8 cellular contexts compared by ENCODE assay signal in genomic region chr4:86498560-86499166, GRCh38.
DNase-seq lines count a peak whose midpoint lies in the region; ATAC-seq, FAIRE-seq and TF ChIP-seq lines count a peak whose summit lies in the region.

No MANE protein-coding gene starts in this region.

- dilution Hi-C loops in endothelial cell of umbilical vein (cut with MboI; ENCODE audit: extremely low pct_ligation_motif_present, low sequenced_read_pairs), result no loop called here

- H3K9me2 ChIP-seq in HCT116 (ENCODE audit: insufficient read depth), result no peaks in the 10 kb centered on the region
- no peaks in the 10 kb centered on the region for H3K9me2 ChIP-seq in Loucy (replicated peaks; ENCODE audit: low read depth, low read length)

- H3K9me1 ChIP-seq in endothelial cell of umbilical vein (replicated peaks; ENCODE audit: control insufficient read depth, extremely low read depth, insufficient read depth, low read length), result no peaks in the 10 kb centered on the region

- H4K20me1 ChIP-seq in HCT116 (ENCODE audit: insufficient read depth) (no peaks in the 10 kb centered on the region), Loucy (ENCODE audit: insufficient read depth, low read length, poor library complexity, severe bottlenecking) (no peaks in the 10 kb centered on the region), endothelial cell of umbilical vein (replicated peaks; ENCODE audit: control insufficient read depth, extremely low read depth, insufficient read depth, low read length) (no peaks in the 10 kb centered on the region)

- RAD21 ChIA-PET in HCT116 (lab: Charles Lee; ENCODE audit: low non-redundant PET in 1 of 2, low total read pairs in 2 of 2, uncharacterized antibody in 2 of 2, unreplicated experiment in 2 of 2), result interaction anchor here in 1 of 2 experiments (1.0 kb wide), 1 partner anchor 396 kb away, joined by 8 read pairs; no protein-coding TSS in a partner anchor

- H3K4me1 ChIP-seq in HCT116 (ENCODE audit: control insufficient read depth in 1 of 2, insufficient read depth in 2 of 2, low read length in 2 of 2) (peaks cover 8% of the 10 kb centered on the region in 2 experiments; a peak in 3 of 4 replicates), Loucy (ENCODE audit: insufficient read depth, low read length, poor library complexity, severe bottlenecking) (no peaks in the 10 kb centered on the region), endothelial cell of umbilical vein (ENCODE audit: control insufficient read depth, extremely low read depth, insufficient read depth, low read length) (no peaks in the 10 kb centered on the region)

- no TSS peak for BruUV-seq in HCT116 (replicated peaks; lab: Mats Ljungman, UMichigan)
- BruUV-seq in endothelial cell of umbilical vein (replicated peaks; lab: Mats Ljungman, UMichigan), result no TSS peak

- no peak overlapping the region for H3K4me2 ChIP-seq in HCT116 (ENCODE audit: low read length)
- H3K4me2 ChIP-seq in Loucy (ENCODE audit: low read depth, low read length, poor library complexity, severe bottlenecking), result peak overlapping the region; percentile 30
- no peak overlapping the region for H3K4me2 ChIP-seq in endothelial cell of umbilical vein (ENCODE audit: insufficient read depth, low read length)

- H3K9me3 ChIP-seq in HCT116 (ENCODE audit: control insufficient read depth in 1 of 2, insufficient read depth in 1 of 2, low read depth in 1 of 2, low read length in 2 of 2) (no peaks in the 10 kb centered on the region), Loucy (ENCODE audit: insufficient read depth, low read depth, low read length) (no peaks in the 10 kb centered on the region), endothelial cell of umbilical vein (replicated peaks; ENCODE audit: control insufficient read depth, insufficient read depth, low read length) (no peaks in the 10 kb centered on the region)

- peak; percentile 97 for ATAC-seq in HCT116
- ATAC-seq in GM21737 (IDR thresholded peaks at IDR 0.05; ENCODE audit: unreplicated experiment), result no peak

- no peaks in the 10 kb centered on the region for H3K27me3 ChIP-seq in HCT116 (ENCODE audit: insufficient read depth, low read length)
- H3K27me3 ChIP-seq in Loucy (ENCODE audit: insufficient read depth, low read length, poor library complexity, severe bottlenecking), result no peaks in the 10 kb centered on the region
- no peaks in the 10 kb centered on the region for H3K27me3 ChIP-seq in endothelial cell of umbilical vein (ENCODE audit: control insufficient read depth in 2 of 2, insufficient read depth in 2 of 2, low read length in 2 of 2)

- no peaks in the 10 kb centered on the region for H3F3A ChIP-seq in Loucy (ENCODE audit: low read depth)

- H3K36me3 ChIP-seq in HCT116 (ENCODE audit: control insufficient read depth in 1 of 2, insufficient read depth in 2 of 2, low read length in 2 of 2) (no peaks in the 10 kb centered on the region), Loucy (ENCODE audit: insufficient read depth, low read length) (no peaks in the 10 kb centered on the region), endothelial cell of umbilical vein (ENCODE audit: control insufficient read depth in 2 of 2, extremely low read depth in 1 of 2, insufficient read depth in 2 of 2, low read length in 2 of 2) (no peaks in the 10 kb centered on the region)

- TF ChIP-seq POLR2A in HCT116 (IDR thresholded peaks at IDR 0.05; ENCODE audit: borderline replicate concordance, extremely low read depth, insufficient read depth, insufficient read length), result no peak
- TF ChIP-seq POLR2A in endothelial cell of umbilical vein (IDR thresholded peaks at IDR 0.05; ENCODE audit: low read depth, low read length), result no peak

- peak; percentile 72 for TF ChIP-seq RAD21 in HCT116 (IDR thresholded peaks at IDR 0.05; ENCODE audit: low read depth)

- peak; percentile 91 for TF ChIP-seq CTCF in 22Rv1 (IDR thresholded peaks at IDR 0.05)
- TF ChIP-seq CTCF in GM10266 (IDR thresholded peaks at IDR 0.05; ENCODE audit: control insufficient read depth, insufficient read depth, low read depth, missing control alignments), result peak; percentile 83
- TF ChIP-seq CTCF in HCT116 (IDR thresholded peaks at IDR 0.05 in 2 of 3, conservative IDR thresholded peaks at IDR 0.05 in 1 of 3; ENCODE audit: borderline replicate concordance in 1 of 3, insufficient read depth in 1 of 3, low read depth in 2 of 3, low read length in 2 of 3), result peak; percentile 61 to 84 (median 80); a peak in 5 of 6 replicates
- peak; percentile 89 for TF ChIP-seq CTCF in Loucy (conservative IDR thresholded peaks at IDR 0.05; ENCODE audit: low read length)
- TF ChIP-seq CTCF in RWPE1 (conservative IDR thresholded peaks at IDR 0.05; ENCODE audit: low read depth), result peak; percentile 86
- TF ChIP-seq CTCF in endothelial cell of umbilical vein (IDR thresholded peaks at IDR 0.05; ENCODE audit: extremely low read depth in 1 of 2, insufficient read depth in 1 of 2, low read depth in 1 of 2, low read length in 2 of 2), result peak; percentile 58 to 76

- FAIRE-seq in endothelial cell of umbilical vein (lab: Jason Lieb, UNC), result peak; percentile 74

- intact Hi-C loops in HCT116 (cut with micrococcal nuclease) (loop anchor here (1.0 to 10.0 kb wide), 3 partner anchors 397 to 966 kb away; no protein-coding TSS in a partner anchor), endothelial cell of umbilical vein (cut with micrococcal nuclease) (loop anchor here (2.0 to 5.0 kb wide), 3 partner anchors 96 to 594 kb away; partner anchors contain the start of gene PTPN13)

- H2AFZ ChIP-seq in HCT116 (ENCODE audit: low read depth, low read length, poor library complexity, severe bottlenecking), result peak overlapping the region; percentile 93
- H2AFZ ChIP-seq in Loucy (ENCODE audit: low read length), result peak overlapping the region; percentile 71
- no peak overlapping the region for H2AFZ ChIP-seq in endothelial cell of umbilical vein (ENCODE audit: low read depth, low read length)

- H3K79me2 ChIP-seq in HCT116 (ENCODE audit: insufficient read depth, low read length), result no peaks in the 10 kb centered on the region
- H3K79me2 ChIP-seq in Loucy (ENCODE audit: insufficient read depth, low read length), result no peaks in the 10 kb centered on the region
- H3K79me2 ChIP-seq in endothelial cell of umbilical vein (ENCODE audit: control insufficient read depth, insufficient read depth, low read length), result no peaks in the 10 kb centered on the region

- H3K4me3 ChIP-seq in HCT116 (replicated peaks in 1 of 2; ENCODE audit: low read depth in 1 of 2, low read length in 2 of 2) (no peak overlapping the region), Loucy (ENCODE audit: low read length, poor library complexity, severe bottlenecking) (peak overlapping the region; percentile 10), endothelial cell of umbilical vein (replicated peaks in 1 of 3; ENCODE audit: insufficient read depth in 1 of 3, low read depth in 1 of 3, low read length in 3 of 3) (no peak overlapping the region)

- POLR2A ChIA-PET in HCT116 (lab: Charles Lee), result no interaction called here
- POLR2A ChIA-PET in RWPE1 (lab: Yijun Ruan, JAX; ENCODE audit: low non-redundant PET), result no interaction called here
- POLR2A ChIA-PET in endothelial cell of umbilical vein (lab: Charles Lee), result no interaction called here

- DNase-seq in GM10266 (ENCODE audit: extremely low spot score) (peak; percentile 33), HCT116 (ENCODE audit: low read depth, low spot score) (peak; percentile 47), RWPE1 (ENCODE audit: low spot score) (peak; percentile 51), endothelial cell of umbilical vein (ENCODE audit: low read depth, low spot score) (peak; percentile 56), myocyte (ENCODE audit: low read depth) (peak; percentile 65)

- H3K27ac ChIP-seq in 22Rv1 (no peak overlapping the region), HCT116 (ENCODE audit: low read depth, low read length) (no peak overlapping the region), RWPE1 (no peak overlapping the region), endothelial cell of umbilical vein (ENCODE audit: insufficient read depth, low read depth, low read length) (no peak overlapping the region)

- CTCF ChIA-PET in HCT116 (lab: Charles Lee) (interaction anchor here (0.7 to 3.5 kb wide), 20 partner anchors 8 to 702 kb away, joined by 3 to 34 read pairs (median 6); partner anchors contain the start of genes C4orf36 and PTPN13), RWPE1 (lab: Yijun Ruan, JAX) (interaction anchor here (0.5 to 1.4 kb wide), 15 partner anchors 23 to 436 kb away, joined by 3 to 8 read pairs (median 3); partner anchors contain the start of gene AFF1), endothelial cell of umbilical vein (lab: Charles Lee) (interaction anchor here (0.6 to 8.9 kb wide), 41 partner anchors 9 to 1414 kb away, joined by 3 to 133 read pairs (median 4); partner anchors contain the start of genes AFF1, C4orf36, PTPN13 and SLC10A6)

- H3K9ac ChIP-seq in HCT116 (ENCODE audit: low read length) (no peak overlapping the region), Loucy (ENCODE audit: low read depth, low read length, poor library complexity, severe bottlenecking) (no peak overlapping the region), endothelial cell of umbilical vein (replicated peaks; ENCODE audit: extremely low read depth, insufficient read depth, low read length) (no peak overlapping the region)

TF ChIP-seq in HCT116, 20 proteins besides CTCF, POLR2A, EP300 and RAD21 (continues in another document):
- no peak for TF ChIP-seq EZH2phosphoT487 (IDR thresholded peaks at IDR 0.05; ENCODE audit: borderline replicate concordance)
- TF ChIP-seq ELF1 (IDR thresholded peaks at IDR 0.05; ENCODE audit: borderline replicate concordance, low read depth), result no peak
- TF ChIP-seq EZH2 (IDR thresholded peaks at IDR 0.05), result no peak
- TF ChIP-seq JUND (IDR thresholded peaks at IDR 0.05), result no peak
- TF ChIP-seq SRF (IDR thresholded peaks at IDR 0.05; ENCODE audit: low read depth), result no peak
- no peak for TF ChIP-seq CBX3 (IDR thresholded peaks at IDR 0.05; ENCODE audit: low read depth)
- TF ChIP-seq SP1 (IDR thresholded peaks at IDR 0.05; ENCODE audit: low read depth), result no peak
- no peak for TF ChIP-seq YY1 (IDR thresholded peaks at IDR 0.05; ENCODE audit: extremely low read depth, insufficient replicate concordance, low read depth, low read length)
- TF ChIP-seq SIN3A (IDR thresholded peaks at IDR 0.05; ENCODE audit: low read depth), result no peak

TF ChIP-seq in endothelial cell of umbilical vein, 7 proteins besides CTCF, POLR2A, EP300 and RAD21:
- TF ChIP-seq POLR2AphosphoS5 (IDR thresholded peaks at IDR 0.05; ENCODE audit: insufficient read depth, low read depth, low read length), result no peak
- TF ChIP-seq MAX (IDR thresholded peaks at IDR 0.05; ENCODE audit: insufficient read depth, insufficient read length), result no peak
